In genomic region chr3:34264650-34265049, GRCh38 we compare ENCODE assay signal across 21 cellular contexts.
"Had no signal": no experiment of that assay in that cellular context is flagged by ENCODE, and none has a peak within 500 bp of the region (broad histone marks: within the 10 kb centered on the region; RNA-seq: fewer than 3 reads in every experiment).

No MANE protein-coding gene starts in this region.

- H3K27me3 ChIP-seq: gastrocnemius medialis, neural progenitor cell, tibial nerve had no signal

- H3K36me3 ChIP-seq: gastrocnemius medialis, left ventricle myocardium inferior, neural progenitor cell, tibial nerve had no signal

- H3K4me3 ChIP-seq: gastrocnemius medialis, left ventricle myocardium inferior, neural progenitor cell, tibial nerve had no signal

- DNase-seq: activated CD4-positive, alpha-beta T cell treated with anti-CD3 and anti-CD28 coated beads for 1 hour; activated gamma-delta T cell treated with Interleukin-2 at 50 U/mL for 16 hours; activated T-cell treated with anti-CD3 and anti-CD28 coated beads, Interleukin-2, amount 50 U/mL, for 1 hour; aorta; central memory CD4-positive, alpha-beta T cell; effector memory CD4-positive, alpha-beta T cell; gastrocnemius medialis; hippocampal formation; kidney glomerular epithelial cell; left ventricle myocardium inferior; naive thymus-derived CD8-positive, alpha-beta T cell; small intestine; stimulated activated CD4-positive, alpha-beta T cell treated with anti-CD3 and anti-CD28 coated beads, Interleukin-2, amount 100 ng/mL, for 24 hours; stimulated activated naive CD8-positive, alpha-beta T cell treated with anti-CD3 and anti-CD28 coated beads, Interleukin-15, amount 100 ng/mL, for 72 hours had no signal

- H3K9me3 ChIP-seq: gastrocnemius medialis, left ventricle myocardium inferior, tibial nerve had no signal

- H3K9ac ChIP-seq: neural progenitor cell had no signal

- H3K4me2 ChIP-seq: neural progenitor cell had no signal

- H3K27ac ChIP-seq: gastrocnemius medialis, left ventricle myocardium inferior, neural progenitor cell, tibial nerve had no signal

- H3K4me1 ChIP-seq: gastrocnemius medialis, neural progenitor cell had no signal

- ATAC-seq: activated naive CD4-positive, alpha-beta T cell treated with anti-CD3 and anti-CD28 coated beads, Interleukin-2, amount 50 U/mL, for 72 hours; gastrocnemius medialis; naive thymus-derived CD8-positive, alpha-beta T cell; sciatic nerve; stimulated activated effector memory CD8-positive, alpha-beta T cell treated with anti-CD3 and anti-CD28 coated beads, Interleukin-12 subunit alpha, Interleukin-12 subunit beta, amount 100 ng/mL, for 72 hours; stimulated activated naive CD8-positive, alpha-beta T cell treated with anti-CD3 and anti-CD28 coated beads, Interleukin-15, amount 100 ng/mL, for 72 hours had no signal

- FAIRE-seq: colon, small intestine, urothelium cell line had no signal
